Comparison of ENCODE assay signal across 11 cellular contexts in the genomic region with DNA sequence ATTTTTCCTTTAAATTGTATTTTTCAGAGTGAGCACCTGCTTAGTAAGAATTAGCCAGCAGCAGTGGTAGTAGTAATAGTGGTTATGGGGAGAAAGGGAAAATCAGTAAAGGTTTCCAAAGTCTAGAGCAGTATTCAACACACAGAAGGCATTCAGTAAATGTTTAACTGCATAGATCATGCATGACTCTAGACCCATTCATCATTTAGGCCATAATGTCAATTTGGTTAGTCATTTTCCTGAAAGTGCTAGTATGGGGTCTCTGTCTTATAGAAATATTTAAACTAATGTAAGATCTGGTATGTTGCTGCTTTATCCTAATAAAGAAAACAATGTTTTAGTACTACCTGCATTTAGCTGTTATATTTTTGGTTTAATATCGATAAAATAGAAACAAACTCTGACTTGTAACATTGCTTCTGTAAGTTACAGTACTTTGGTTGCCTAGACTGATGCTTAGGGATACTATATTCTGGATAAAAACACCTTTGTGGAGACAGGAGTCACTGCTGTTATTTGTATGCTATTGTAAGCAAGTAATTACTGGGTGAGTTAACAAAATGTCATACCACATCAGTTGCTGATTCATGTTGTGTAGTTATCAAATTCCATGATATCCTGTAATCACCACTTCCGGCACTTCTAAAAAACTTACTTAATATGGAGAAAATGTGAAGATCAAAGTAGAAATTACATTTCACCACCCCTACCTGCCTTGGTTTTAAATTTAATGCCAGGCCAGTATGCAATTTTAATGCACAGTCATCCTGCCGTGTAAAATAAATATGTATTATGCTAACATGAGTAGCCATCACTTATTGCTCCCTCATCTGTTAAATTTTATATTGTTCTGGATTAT.
DNase-seq lines count a peak whose midpoint lies in the region; ATAC-seq and TF ChIP-seq lines count a peak whose summit lies in the region.
"Had no signal": no experiment of that assay in that cellular context is flagged by ENCODE, and none has a peak within 500 bp of the region (broad histone marks: within the 10 kb centered on the region; RNA-seq: fewer than 3 reads in every experiment).

No MANE protein-coding gene starts in this region.

- H3K4me1 Mint-ChIP-seq in osteocyte (ENCODE audit: unreplicated experiment) = peaks cover 21% of the 10 kb centered on the region
- H3K4me1 Mint-ChIP-seq: IgD-negative memory B cell had no signal

- CTCF ChIA-PET in GM10248 (lab: Yijun Ruan, JAX) = interaction anchor here (1.4 kb wide), 1 partner anchor 10 kb away, joined by 3 read pairs; no protein-coding TSS in a partner anchor

- no peak overlapping the region for H3K4me3 ChIP-seq in SJSA1
- H3K4me3 ChIP-seq: gastrocnemius medialis had no signal

- peak; percentile 65 for ATAC-seq in GM21423 (IDR thresholded peaks at IDR 0.05; ENCODE audit: unreplicated experiment)

- H3K4me1 ChIP-seq in SJSA1 (replicated peaks) = peaks cover 24% of the 10 kb centered on the region

- H3K36me3 Mint-ChIP-seq in osteocyte (ENCODE audit: unreplicated experiment) = peaks cover 67% of the 10 kb centered on the region

- POLR2A ChIA-PET in GM10248 (lab: Yijun Ruan, JAX) = no interaction called here

- H3K27me3 ChIP-seq in SJSA1 (replicated peaks) = no peaks in the 10 kb centered on the region
- H3K27me3 ChIP-seq: gastrocnemius medialis had no signal

- H3K27ac ChIP-seq in SJSA1 = peak overlapping the region; percentile 68
- H3K27ac ChIP-seq: gastrocnemius medialis had no signal

- DNase-seq in SJSA1 (ENCODE audit: low read depth in 1 of 2, low spot score in 2 of 2) (peak in 1 of 2 experiments; percentile 55), fibroblast of gingiva (ENCODE audit: low read depth) (peak; percentile 9), osteocyte (ENCODE audit: extremely low spot score, unreplicated experiment) (no peak), DMS79 (lab: John Stamatoyannopoulos, UW) (no peak), GM10248 (ENCODE audit: extremely low spot score) (no peak)
- no peak for DNase-seq in stimulated activated CD4-positive, alpha-beta T cell treated with anti-CD3 and anti-CD28 coated beads, Interleukin-4, amount 100 ng/mL, for 24 hours
- no peak for DNase-seq in stimulated activated CD4-positive, alpha-beta T cell treated with anti-CD3 and anti-CD28 coated beads, Interleukin-2, amount 100 ng/mL, for 48 hours
- DNase-seq: activated CD8-positive, alpha-beta memory T cell treated with anti-CD3 and anti-CD28 coated beads, Interleukin-2, amount 50 U/mL, for 48 hours; gastrocnemius medialis had no signal

- TF ChIP-seq CTCF in osteocyte (IDR thresholded peaks at IDR 0.05) (no peak), GM10248 (IDR thresholded peaks at IDR 0.05; ENCODE audit: control extremely low read depth, extremely low read depth, low read depth, missing control alignments) (no peak)

- no peaks in the 10 kb centered on the region for H3K9me3 Mint-ChIP-seq in osteocyte (ENCODE audit: unreplicated experiment)
- H3K9me3 Mint-ChIP-seq: IgD-negative memory B cell had no signal

- no peaks in the 10 kb centered on the region for H3K9me3 ChIP-seq in SJSA1 (replicated peaks)
- H3K9me3 ChIP-seq: gastrocnemius medialis had no signal

- H3K36me3 ChIP-seq in SJSA1 = peaks cover 50% of the 10 kb centered on the region
- H3K36me3 ChIP-seq: gastrocnemius medialis had no signal

- H3K27me3 Mint-ChIP-seq in osteocyte (ENCODE audit: unreplicated experiment) = no peaks in the 10 kb centered on the region
- H3K27me3 Mint-ChIP-seq: IgD-negative memory B cell had no signal

- H3K27ac Mint-ChIP-seq in osteocyte (ENCODE audit: unreplicated experiment) = peak overlapping the region; percentile 58
- H3K27ac Mint-ChIP-seq: IgD-negative memory B cell had no signal

- H3K4me3 Mint-ChIP-seq in osteocyte (ENCODE audit: unreplicated experiment) = no peak overlapping the region
- H3K4me3 Mint-ChIP-seq: IgD-negative memory B cell had no signal
